In genomic region chr6:30742316-30743098, GRCh38 we compare ENCODE assay signal across 8 cellular contexts. TPM values are rescaled to one million over a fixed set of nuclear protein-coding genes. Genes with fewer than 3 reads are reported as not detected.
A peak's percentile ranks its signal among the peaks of the same experiment; 100 is the strongest.
DNase-seq lines count a peak whose midpoint lies in the region; ATAC-seq and TF ChIP-seq lines count a peak whose summit lies in the region.

FLOT1 (minus strand) TSS chr6:30742687; CDS start chr6:30742189, 498 bp downstream.

- peak within 1 kb of the TSS; percentile 69 to 96 (median 88) for H3K4me3 ChIP-seq in liver (ENCODE audit: low read depth in 1 of 3, low read length in 3 of 3)

- peak; percentile 42 to 57 for TF ChIP-seq RAD21 in liver (IDR thresholded peaks at IDR 0.05)

- no peaks in the 10 kb centered on the region for H3K9me3 ChIP-seq in liver (ENCODE audit: control insufficient read depth in 4 of 4, low read length in 3 of 4)

- ATAC-seq in HG03442 (IDR thresholded peaks at IDR 0.05; ENCODE audit: unreplicated experiment): peak; percentile 59

- DNase-seq in Ammon's horn (ENCODE audit: low spot score) (peak; percentile 95), GM19238 (ENCODE audit: insufficient read length, low spot score) (peak; percentile 88), NCI-H748 treated with DMSO at 0.1 percent for 48 hours (lab: John Stamatoyannopoulos, UW) (peak; percentile 57), dermis blood vessel endothelial cell (peak; percentile 95)
- DNase-seq in activated CD4-positive, alpha-beta T cell treated with anti-CD3 and anti-CD28 coated beads, Interleukin-2, amount 50 U/mL, for 4 hours: peak; percentile 84
- peak; percentile 91 for DNase-seq in stimulated activated CD4-positive, alpha-beta T cell treated with anti-CD3 and anti-CD28 coated beads, Interleukin-4, amount 100 ng/mL, for 1 hour

- no peak for TF ChIP-seq CTCF in liver (IDR thresholded peaks at IDR 0.05; ENCODE audit: low read depth, low read length, missing input control)

- no peaks in the 10 kb centered on the region for H3K27me3 ChIP-seq in liver (ENCODE audit: control insufficient read depth in 4 of 4, insufficient read depth in 4 of 4, low read length in 3 of 4)

- WGBS in liver: under 1% methylated on average over 66 of the region's 66 CpGs

- H3K4me1 ChIP-seq in liver (ENCODE audit: control insufficient read depth in 4 of 4, insufficient read depth in 4 of 4, low read length in 3 of 4): peaks cover 1 to 21% (median 12%) of the 10 kb centered on the region in 4 donors

- H3K9ac ChIP-seq in liver (ENCODE audit: low read depth in 1 of 2, low read length in 2 of 2): peak within 1 kb of the TSS; percentile 84 to 92

- H3K27ac ChIP-seq in liver (ENCODE audit: low read depth in 1 of 2, low read length in 2 of 2): peak within 1 kb of the TSS; percentile 83 to 92

- H3K36me3 ChIP-seq in liver (ENCODE audit: control insufficient read depth in 4 of 4, insufficient read depth in 3 of 4, low read depth in 1 of 4, low read length in 3 of 4): peaks cover 7 to 27% (median 22%) of the 10 kb centered on the region in 4 donors

TF ChIP-seq in liver, 16 proteins besides CTCF, POLR2A, EP300 and RAD21:
- TF ChIP-seq EGR1 (IDR thresholded peaks at IDR 0.05; ENCODE audit: low read depth in 2 of 2): peak; percentile 98 to 99
- peak; percentile 82 for TF ChIP-seq SP1 (IDR thresholded peaks at IDR 0.05)
- TF ChIP-seq, protein P1, sequence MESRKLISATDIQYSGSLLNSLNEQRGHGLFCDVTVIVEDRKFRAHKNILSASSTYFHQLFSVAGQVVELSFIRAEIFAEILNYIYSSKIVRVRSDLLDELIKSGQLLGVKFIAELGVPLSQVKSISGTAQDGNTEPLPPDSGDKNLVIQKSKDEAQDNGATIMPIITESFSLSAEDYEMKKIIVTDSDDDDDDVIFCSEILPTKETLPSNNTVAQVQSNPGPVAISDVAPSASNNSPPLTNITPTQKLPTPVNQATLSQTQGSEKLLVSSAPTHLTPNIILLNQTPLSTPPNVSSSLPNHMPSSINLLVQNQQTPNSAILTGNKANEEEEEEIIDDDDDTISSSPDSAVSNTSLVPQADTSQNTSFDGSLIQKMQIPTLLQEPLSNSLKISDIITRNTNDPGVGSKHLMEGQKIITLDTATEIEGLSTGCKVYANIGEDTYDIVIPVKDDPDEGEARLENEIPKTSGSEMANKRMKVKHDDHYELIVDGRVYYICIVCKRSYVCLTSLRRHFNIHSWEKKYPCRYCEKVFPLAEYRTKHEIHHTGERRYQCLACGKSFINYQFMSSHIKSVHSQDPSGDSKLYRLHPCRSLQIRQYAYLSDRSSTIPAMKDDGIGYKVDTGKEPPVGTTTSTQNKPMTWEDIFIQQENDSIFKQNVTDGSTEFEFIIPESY (IDR thresholded peaks at IDR 0.05): no peak
- TF ChIP-seq YY1 (IDR thresholded peaks at IDR 0.05): peak; percentile 57
- TF ChIP-seq HNF4G (IDR thresholded peaks at IDR 0.05): no peak
- TF ChIP-seq GABPA (IDR thresholded peaks at IDR 0.05 in 1 of 2, conservative IDR thresholded peaks at IDR 0.05 in 1 of 2): peak; percentile 51 to 81
- TF ChIP-seq RXRA (IDR thresholded peaks at IDR 0.05): peak; percentile 88 to 90
- TF ChIP-seq, protein P2, sequence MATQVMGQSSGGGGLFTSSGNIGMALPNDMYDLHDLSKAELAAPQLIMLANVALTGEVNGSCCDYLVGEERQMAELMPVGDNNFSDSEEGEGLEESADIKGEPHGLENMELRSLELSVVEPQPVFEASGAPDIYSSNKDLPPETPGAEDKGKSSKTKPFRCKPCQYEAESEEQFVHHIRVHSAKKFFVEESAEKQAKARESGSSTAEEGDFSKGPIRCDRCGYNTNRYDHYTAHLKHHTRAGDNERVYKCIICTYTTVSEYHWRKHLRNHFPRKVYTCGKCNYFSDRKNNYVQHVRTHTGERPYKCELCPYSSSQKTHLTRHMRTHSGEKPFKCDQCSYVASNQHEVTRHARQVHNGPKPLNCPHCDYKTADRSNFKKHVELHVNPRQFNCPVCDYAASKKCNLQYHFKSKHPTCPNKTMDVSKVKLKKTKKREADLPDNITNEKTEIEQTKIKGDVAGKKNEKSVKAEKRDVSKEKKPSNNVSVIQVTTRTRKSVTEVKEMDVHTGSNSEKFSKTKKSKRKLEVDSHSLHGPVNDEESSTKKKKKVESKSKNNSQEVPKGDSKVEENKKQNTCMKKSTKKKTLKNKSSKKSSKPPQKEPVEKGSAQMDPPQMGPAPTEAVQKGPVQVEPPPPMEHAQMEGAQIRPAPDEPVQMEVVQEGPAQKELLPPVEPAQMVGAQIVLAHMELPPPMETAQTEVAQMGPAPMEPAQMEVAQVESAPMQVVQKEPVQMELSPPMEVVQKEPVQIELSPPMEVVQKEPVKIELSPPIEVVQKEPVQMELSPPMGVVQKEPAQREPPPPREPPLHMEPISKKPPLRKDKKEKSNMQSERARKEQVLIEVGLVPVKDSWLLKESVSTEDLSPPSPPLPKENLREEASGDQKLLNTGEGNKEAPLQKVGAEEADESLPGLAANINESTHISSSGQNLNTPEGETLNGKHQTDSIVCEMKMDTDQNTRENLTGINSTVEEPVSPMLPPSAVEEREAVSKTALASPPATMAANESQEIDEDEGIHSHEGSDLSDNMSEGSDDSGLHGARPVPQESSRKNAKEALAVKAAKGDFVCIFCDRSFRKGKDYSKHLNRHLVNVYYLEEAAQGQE (IDR thresholded peaks at IDR 0.05): peak; percentile 62
- TF ChIP-seq, protein P3, sequence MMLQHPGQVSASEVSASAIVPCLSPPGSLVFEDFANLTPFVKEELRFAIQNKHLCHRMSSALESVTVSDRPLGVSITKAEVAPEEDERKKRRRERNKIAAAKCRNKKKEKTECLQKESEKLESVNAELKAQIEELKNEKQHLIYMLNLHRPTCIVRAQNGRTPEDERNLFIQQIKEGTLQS (IDR thresholded peaks at IDR 0.05): no peak
- peak; percentile 32 to 67 for TF ChIP-seq HNF4A (conservative IDR thresholded peaks at IDR 0.05)
- TF ChIP-seq NR2F2 (IDR thresholded peaks at IDR 0.05): peak; percentile 84
- TF ChIP-seq JUND (IDR thresholded peaks at IDR 0.05): peak; percentile 24 to 61
- peak; percentile 71 for TF ChIP-seq MAX (IDR thresholded peaks at IDR 0.05)
- peak; percentile 8 for TF ChIP-seq FOXA2 (IDR thresholded peaks at IDR 0.05)
- TF ChIP-seq FOXA1 (IDR thresholded peaks at IDR 0.05): no peak
- TF ChIP-seq TAF1 (conservative IDR thresholded peaks at IDR 0.05): peak; percentile 45

RNA-seq across cellular contexts. Expression of gene FLOT1, which starts in this region (rescaled TPM):
- total RNA-seq in dermis blood vessel endothelial cell (71.5 and 124 TPM in 2 replicates), liver (10 to 100 TPM; 38.6 to 60.5 TPM)
- 10 to 100 TPM; 58.4 to 99.8 TPM for polyA plus RNA-seq in liver

Comparison
In these comparisons a context has a peak if more than half of its experiments do, and no peak if none do; other contexts are left out.
1. Peak in every context shown above with its lines: DNase-seq, ATAC-seq, H3K4me3 ChIP-seq and H3K27ac ChIP-seq.